ENCODE assay signal across 1 cellular context in genomic region chr19:48618916-48619691, GRCh38.
TF ChIP-seq lines count a peak whose summit lies in the region.

Gene RPL18 (minus strand): TSS chr19:48619178. CDS start chr19:48619143, 35 bp downstream.
Gene SPHK2 (plus strand): TSS chr19:48619506. CDS start chr19:48620515, 1,009 bp downstream.

TF ChIP-seq in HepG2, 621 proteins besides CTCF, POLR2A, EP300 and RAD21 (continued from another document and continues in another):
- peak; percentile 87 for TF ChIP-seq ZNF18 (CRISPR knock-in tag; IDR thresholded peaks at IDR 0.05; ENCODE audit: insufficient replicate concordance)
- TF ChIP-seq ZNF776 (CRISPR knock-in tag; IDR thresholded peaks at IDR 0.05), result no peak; the same call in 1 of the 2 replicates
- peak; percentile 24; the same call in 1 of the 2 replicates for TF ChIP-seq NR2F2 (IDR thresholded peaks at IDR 0.05; ENCODE audit: borderline replicate concordance, low read depth)
- no peak for TF ChIP-seq CSRNP2 (CRISPR knock-in tag; conservative IDR thresholded peaks at IDR 0.05; ENCODE audit: low read depth)
- peak; percentile 91; the same call in 1 of the 2 replicates for TF ChIP-seq BATF2 (CRISPR knock-in tag; IDR thresholded peaks at IDR 0.05)
- 0 out of 2 replicates have a peak, but pooled peaks have one; percentile 50 for TF ChIP-seq ZFP36L2 (CRISPR knock-in tag; IDR thresholded peaks at IDR 0.05)
- peak; percentile 99 for TF ChIP-seq PHF20 (CRISPR knock-in tag; IDR thresholded peaks at IDR 0.05)
- TF ChIP-seq ZMAT5 (CRISPR knock-in tag; IDR thresholded peaks at IDR 0.05; ENCODE audit: borderline replicate concordance, low read depth), result 0 out of 2 replicates have a peak, but pooled peaks have one; percentile 37
- TF ChIP-seq ZNF746 (CRISPR knock-in tag; IDR thresholded peaks at IDR 0.05), result no peak
- no peak; the same call in 1 of the 2 replicates for TF ChIP-seq BHLHE40 (IDR thresholded peaks at IDR 0.05; ENCODE audit: low read length)
- TF ChIP-seq SAP130 (CRISPR knock-in tag; IDR thresholded peaks at IDR 0.05; ENCODE audit: low read depth), result peak; percentile 97
- TF ChIP-seq STAT6 (CRISPR knock-in tag; IDR thresholded peaks at IDR 0.05; ENCODE audit: borderline replicate concordance), result peak; percentile 92; the same call in 1 of the 2 replicates
- TF ChIP-seq ZNF792 (CRISPR knock-in tag; IDR thresholded peaks at IDR 0.05), result peak; percentile 90
- TF ChIP-seq ZNF317 (CRISPR knock-in tag; IDR thresholded peaks at IDR 0.05), result peak; percentile 53; the same call in 1 of the 2 replicates
- no peak for TF ChIP-seq ZNF34 (CRISPR knock-in tag; IDR thresholded peaks at IDR 0.05; ENCODE audit: borderline replicate concordance)
- TF ChIP-seq KLF9 (CRISPR knock-in tag; IDR thresholded peaks at IDR 0.05; ENCODE audit: low read depth), result 0 out of 2 replicates have a peak, but pooled peaks have one; percentile 47
- peak; percentile 67 for TF ChIP-seq PRDM4 (CRISPR knock-in tag; IDR thresholded peaks at IDR 0.05; ENCODE audit: borderline replicate concordance)
- peak; percentile 91 for TF ChIP-seq ELF3 (CRISPR knock-in tag; IDR thresholded peaks at IDR 0.05)
- TF ChIP-seq IRX3 (CRISPR knock-in tag; IDR thresholded peaks at IDR 0.05; ENCODE audit: borderline replicate concordance, low read depth), result no peak
- 0 out of 2 replicates have a peak, but pooled peaks have one; percentile 43 for TF ChIP-seq ZNF142 (CRISPR knock-in tag; IDR thresholded peaks at IDR 0.05)
- peak; percentile 82; the same call in 1 of the 2 replicates for TF ChIP-seq ZMYM4 (CRISPR knock-in tag; IDR thresholded peaks at IDR 0.05)
- peak; percentile 74 for TF ChIP-seq BCL6 (CRISPR knock-in tag; IDR thresholded peaks at IDR 0.05)
- no peak; the same call in none of the 2 replicates for TF ChIP-seq ZNF33B (CRISPR knock-in tag; IDR thresholded peaks at IDR 0.05)
- TF ChIP-seq ZC3H4 (CRISPR knock-in tag; IDR thresholded peaks at IDR 0.05; ENCODE audit: borderline replicate concordance), result no peak
- peak; percentile 87 for TF ChIP-seq REPIN1 (CRISPR knock-in tag; IDR thresholded peaks at IDR 0.05; ENCODE audit: borderline replicate concordance, low read depth)
- peak; percentile 94 for TF ChIP-seq ZNF777 (CRISPR knock-in tag; IDR thresholded peaks at IDR 0.05)
- no peak for TF ChIP-seq NKX3-1 (CRISPR knock-in tag; IDR thresholded peaks at IDR 0.05)
- TF ChIP-seq ZNF891 (CRISPR knock-in tag; IDR thresholded peaks at IDR 0.05), result peak; percentile 75
- TF ChIP-seq PHF8 (CRISPR knock-in tag; IDR thresholded peaks at IDR 0.05), result peak; percentile 89
- peak; percentile 84 for TF ChIP-seq SRY (CRISPR knock-in tag; IDR thresholded peaks at IDR 0.05)
- TF ChIP-seq ATF3 (CRISPR knock-in tag; IDR thresholded peaks at IDR 0.05), result peak; percentile 78; the same call in 1 of the 2 replicates
- peak; percentile 24; the same call in 1 of the 2 replicates for TF ChIP-seq ZNF510 (CRISPR knock-in tag; IDR thresholded peaks at IDR 0.05; ENCODE audit: low read depth)
- TF ChIP-seq ZGPAT (CRISPR knock-in tag; IDR thresholded peaks at IDR 0.05), result peak; percentile 99
- no peak; the same call in 1 of the 2 replicates for TF ChIP-seq ARID3A (IDR thresholded peaks at IDR 0.05; ENCODE audit: low read depth, low read length)
- TF ChIP-seq HNF1B (CRISPR knock-in tag; IDR thresholded peaks at IDR 0.05), result peak; percentile 79; the same call in 1 of the 2 replicates
